1 cellular context compared by ENCODE assay signal in genomic region chr3:180466401-180467005, GRCh38.
TF ChIP-seq lines count a peak whose summit lies in the region.

No MANE protein-coding gene starts in this region.

TF ChIP-seq in SK-N-SH, 30 proteins besides CTCF, POLR2A, EP300 and RAD21 (continued from another document):
- TF ChIP-seq, protein P1, sequence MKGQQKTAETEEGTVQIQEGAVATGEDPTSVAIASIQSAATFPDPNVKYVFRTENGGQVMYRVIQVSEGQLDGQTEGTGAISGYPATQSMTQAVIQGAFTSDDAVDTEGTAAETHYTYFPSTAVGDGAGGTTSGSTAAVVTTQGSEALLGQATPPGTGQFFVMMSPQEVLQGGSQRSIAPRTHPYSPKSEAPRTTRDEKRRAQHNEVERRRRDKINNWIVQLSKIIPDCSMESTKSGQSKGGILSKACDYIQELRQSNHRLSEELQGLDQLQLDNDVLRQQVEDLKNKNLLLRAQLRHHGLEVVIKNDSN (IDR thresholded peaks at IDR 0.05; ENCODE audit: borderline replicate concordance, low read depth): no peak
- TF ChIP-seq SIN3A (IDR thresholded peaks at IDR 0.05; ENCODE audit: borderline replicate concordance, low read depth, low read length): no peak
- TF ChIP-seq EZH2phosphoT487 (IDR thresholded peaks at IDR 0.05; ENCODE audit: borderline replicate concordance, low read depth): no peak
- no peak for TF ChIP-seq NRF1 (IDR thresholded peaks at IDR 0.05; ENCODE audit: low read depth, low read length)
- no peak for TF ChIP-seq RXRA (IDR thresholded peaks at IDR 0.05; ENCODE audit: borderline replicate concordance, low read depth)
- TF ChIP-seq ELF1 (IDR thresholded peaks at IDR 0.05): no peak
- TF ChIP-seq GABPA (IDR thresholded peaks at IDR 0.05; ENCODE audit: low read depth): no peak
- TF ChIP-seq TEAD4 (IDR thresholded peaks at IDR 0.05; ENCODE audit: borderline replicate concordance, insufficient read depth): no peak
- no peak for TF ChIP-seq POLR2AphosphoS5 (IDR thresholded peaks at IDR 0.05; ENCODE audit: low read depth, low read length)
- no peak for TF ChIP-seq FOXJ3 (CRISPR knock-in tag; IDR thresholded peaks at IDR 0.05)
- no peak for TF ChIP-seq MEF2A (IDR thresholded peaks at IDR 0.05; ENCODE audit: borderline replicate concordance, low read depth)
- TF ChIP-seq RCOR1 (IDR thresholded peaks at IDR 0.05; ENCODE audit: low read length): no peak
- TF ChIP-seq TCF12 (IDR thresholded peaks at IDR 0.05): no peak
- no peak for TF ChIP-seq MXI1 (IDR thresholded peaks at IDR 0.05; ENCODE audit: low read depth, low read length)
